1 cellular context compared by ENCODE assay signal in the genomic region with DNA sequence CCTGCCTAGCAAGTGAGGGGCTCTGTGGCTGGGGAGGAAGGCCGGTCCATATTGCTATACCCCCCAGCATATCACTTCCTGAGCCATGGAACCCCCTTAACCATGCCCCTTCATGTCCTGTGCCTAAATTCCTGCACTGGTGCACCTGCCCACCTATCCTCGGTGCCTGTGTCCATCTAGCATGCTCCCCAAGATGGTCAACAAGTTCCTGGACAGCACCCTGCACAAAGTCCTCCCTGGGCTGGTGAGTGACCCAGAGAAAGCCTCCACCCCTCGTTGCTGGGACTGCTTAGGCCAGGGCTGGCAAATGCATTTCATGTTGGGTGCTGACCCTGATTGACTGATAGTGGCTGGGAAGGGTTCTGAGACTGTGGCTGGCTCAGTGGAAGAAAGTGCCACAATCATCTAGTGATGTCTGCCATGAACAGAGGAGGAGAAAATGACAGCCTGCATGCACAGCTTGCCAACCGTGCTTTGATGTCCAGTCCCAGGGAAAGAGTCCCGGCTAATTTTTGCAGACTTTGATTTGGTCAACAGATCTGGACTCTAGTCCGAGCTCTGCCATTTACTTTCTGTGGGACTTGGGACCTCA.
TF ChIP-seq lines count a peak whose summit lies in the region.

No MANE protein-coding gene starts in this region.

TF ChIP-seq in K562, 482 proteins besides CTCF, POLR2A, EP300 and RAD21:
- no peak for TF ChIP-seq TCF7L2 (IDR thresholded peaks at IDR 0.05; ENCODE audit: low read depth, low read length)
- no peak for TF ChIP-seq PTRF (tag; IDR thresholded peaks at IDR 0.05)
- TF ChIP-seq, protein P1, sequence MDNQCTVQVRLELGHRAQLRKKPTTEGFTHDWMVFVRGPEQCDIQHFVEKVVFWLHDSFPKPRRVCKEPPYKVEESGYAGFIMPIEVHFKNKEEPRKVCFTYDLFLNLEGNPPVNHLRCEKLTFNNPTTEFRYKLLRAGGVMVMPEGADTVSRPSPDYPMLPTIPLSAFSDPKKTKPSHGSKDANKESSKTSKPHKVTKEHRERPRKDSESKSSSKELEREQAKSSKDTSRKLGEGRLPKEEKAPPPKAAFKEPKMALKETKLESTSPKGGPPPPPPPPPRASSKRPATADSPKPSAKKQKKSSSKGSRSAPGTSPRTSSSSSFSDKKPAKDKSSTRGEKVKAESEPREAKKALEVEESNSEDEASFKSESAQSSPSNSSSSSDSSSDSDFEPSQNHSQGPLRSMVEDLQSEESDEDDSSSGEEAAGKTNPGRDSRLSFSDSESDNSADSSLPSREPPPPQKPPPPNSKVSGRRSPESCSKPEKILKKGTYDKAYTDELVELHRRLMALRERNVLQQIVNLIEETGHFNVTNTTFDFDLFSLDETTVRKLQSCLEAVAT (IDR thresholded peaks at IDR 0.05) = 0 out of 4 replicates have a peak, but pooled peaks of 1 of the 2 experiments have one; percentile 34
- TF ChIP-seq KLF10 (CRISPR knock-in tag; IDR thresholded peaks at IDR 0.05) = no peak
- TF ChIP-seq ZBTB17 (CRISPR knock-in tag; IDR thresholded peaks at IDR 0.05) = peak; percentile 85
- TF ChIP-seq, protein P2, sequence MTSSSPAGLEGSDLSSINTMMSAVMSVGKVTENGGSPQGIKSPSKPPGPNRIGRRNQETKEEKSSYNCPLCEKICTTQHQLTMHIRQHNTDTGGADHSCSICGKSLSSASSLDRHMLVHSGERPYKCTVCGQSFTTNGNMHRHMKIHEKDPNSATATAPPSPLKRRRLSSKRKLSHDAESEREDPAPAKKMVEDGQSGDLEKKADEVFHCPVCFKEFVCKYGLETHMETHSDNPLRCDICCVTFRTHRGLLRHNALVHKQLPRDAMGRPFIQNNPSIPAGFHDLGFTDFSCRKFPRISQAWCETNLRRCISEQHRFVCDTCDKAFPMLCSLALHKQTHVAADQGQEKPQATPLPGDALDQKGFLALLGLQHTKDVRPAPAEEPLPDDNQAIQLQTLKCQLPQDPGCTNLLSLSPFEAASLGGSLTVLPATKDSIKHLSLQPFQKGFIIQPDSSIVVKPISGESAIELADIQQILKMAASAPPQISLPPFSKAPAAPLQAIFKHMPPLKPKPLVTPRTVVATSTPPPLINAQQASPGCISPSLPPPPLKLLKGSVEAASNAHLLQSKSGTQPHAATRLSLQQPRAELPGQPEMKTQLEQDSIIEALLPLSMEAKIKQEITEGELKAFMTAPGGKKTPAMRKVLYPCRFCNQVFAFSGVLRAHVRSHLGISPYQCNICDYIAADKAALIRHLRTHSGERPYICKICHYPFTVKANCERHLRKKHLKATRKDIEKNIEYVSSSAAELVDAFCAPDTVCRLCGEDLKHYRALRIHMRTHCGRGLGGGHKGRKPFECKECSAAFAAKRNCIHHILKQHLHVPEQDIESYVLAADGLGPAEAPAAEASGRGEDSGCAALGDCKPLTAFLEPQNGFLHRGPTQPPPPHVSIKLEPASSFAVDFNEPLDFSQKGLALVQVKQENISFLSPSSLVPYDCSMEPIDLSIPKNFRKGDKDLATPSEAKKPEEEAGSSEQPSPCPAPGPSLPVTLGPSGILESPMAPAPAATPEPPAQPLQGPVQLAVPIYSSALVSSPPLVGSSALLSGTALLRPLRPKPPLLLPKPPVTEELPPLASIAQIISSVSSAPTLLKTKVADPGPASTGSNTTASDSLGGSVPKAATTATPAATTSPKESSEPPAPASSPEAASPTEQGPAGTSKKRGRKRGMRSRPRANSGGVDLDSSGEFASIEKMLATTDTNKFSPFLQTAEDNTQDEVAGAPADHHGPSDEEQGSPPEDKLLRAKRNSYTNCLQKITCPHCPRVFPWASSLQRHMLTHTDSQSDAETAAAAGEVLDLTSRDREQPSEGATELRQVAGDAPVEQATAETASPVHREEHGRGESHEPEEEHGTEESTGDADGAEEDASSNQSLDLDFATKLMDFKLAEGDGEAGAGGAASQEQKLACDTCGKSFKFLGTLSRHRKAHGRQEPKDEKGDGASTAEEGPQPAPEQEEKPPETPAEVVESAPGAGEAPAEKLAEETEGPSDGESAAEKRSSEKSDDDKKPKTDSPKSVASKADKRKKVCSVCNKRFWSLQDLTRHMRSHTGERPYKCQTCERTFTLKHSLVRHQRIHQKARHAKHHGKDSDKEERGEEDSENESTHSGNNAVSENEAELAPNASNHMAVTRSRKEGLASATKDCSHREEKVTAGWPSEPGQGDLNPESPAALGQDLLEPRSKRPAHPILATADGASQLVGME (CRISPR knock-in tag; IDR thresholded peaks at IDR 0.05) = no peak
